ENCODE assay signal across 8 cellular contexts in the genomic region with DNA sequence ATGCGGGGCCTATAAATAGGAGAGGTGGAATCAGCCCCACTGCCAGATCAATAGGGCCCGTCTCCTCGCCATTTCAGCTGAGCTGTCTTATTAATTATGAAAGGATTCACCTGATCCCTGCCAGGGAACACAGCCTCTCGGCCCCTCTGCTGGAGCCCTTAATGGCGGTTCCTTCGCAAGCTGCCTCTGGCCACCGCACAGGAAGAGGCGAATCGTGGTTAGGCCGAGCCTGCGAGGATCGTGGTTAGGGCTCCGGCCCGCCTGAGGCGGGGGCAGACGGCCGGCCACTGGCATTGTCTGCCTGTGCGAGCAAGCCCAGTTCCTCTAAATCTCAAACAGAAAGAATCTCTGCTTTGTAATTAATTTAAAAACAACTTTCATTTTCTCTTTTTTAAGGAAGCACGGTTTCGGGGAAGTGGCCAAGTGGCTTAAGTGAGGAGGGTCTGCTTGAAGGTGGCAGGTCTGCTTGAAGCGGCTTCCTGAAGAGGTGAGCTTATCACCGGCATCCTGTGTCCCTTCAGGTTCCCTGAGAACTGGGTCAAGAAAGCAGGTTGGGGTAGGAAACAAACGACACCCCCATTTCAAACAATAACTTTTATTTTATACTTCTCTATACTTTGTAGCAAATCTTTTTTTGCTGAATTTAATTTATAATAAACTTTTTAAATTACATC. TPM values are rescaled to one million over a fixed set of nuclear protein-coding genes. Genes with fewer than 3 reads are reported as not detected.
DNase-seq lines count a peak whose midpoint lies in the region; ATAC-seq, FAIRE-seq and TF ChIP-seq lines count a peak whose summit lies in the region.

No MANE protein-coding gene starts in this region.

- H2AFZ ChIP-seq in keratinocyte (ENCODE audit: control insufficient read depth, low read length): no peak overlapping the region

- H3K4me2 ChIP-seq in keratinocyte (ENCODE audit: control insufficient read depth, extremely low read depth, insufficient read depth, low read depth, low read length): peak overlapping the region; percentile 31

- no peaks in the 10 kb centered on the region for H3K9me1 ChIP-seq in keratinocyte (ENCODE audit: control insufficient read depth, extremely low read depth, insufficient read depth, low read length)

- H3K4me1 ChIP-seq in adipocyte (ENCODE audit: control insufficient read depth, insufficient read depth, low read length) (peaks cover 39% of the 10 kb centered on the region), keratinocyte (ENCODE audit: control insufficient read depth, extremely low read depth, insufficient read depth, low read length) (peaks cover 3% of the 10 kb centered on the region)

- no peaks in the 10 kb centered on the region for H4K20me1 ChIP-seq in keratinocyte (ENCODE audit: control insufficient read depth, extremely low read depth, insufficient read depth, low read length)

- no peak for ATAC-seq in HG03571 (IDR thresholded peaks at IDR 0.05; ENCODE audit: unreplicated experiment)

- H3K9me3 ChIP-seq in KOPT-K1 (ENCODE audit: insufficient read depth, low read length, poor library complexity, severe bottlenecking): no peaks in the 10 kb centered on the region
- no peaks in the 10 kb centered on the region for H3K9me3 ChIP-seq in adipocyte (ENCODE audit: control insufficient read depth, low read length)
- H3K9me3 ChIP-seq in keratinocyte (ENCODE audit: control insufficient read depth, low read depth, low read length): peaks cover 6% of the 10 kb centered on the region

- FAIRE-seq in keratinocyte (lab: Jason Lieb, UNC): no peak

- peaks cover 11% of the 10 kb centered on the region for H3K27me3 ChIP-seq in adipocyte (replicated peaks; ENCODE audit: control insufficient read depth, insufficient read depth, low read length)
- H3K27me3 ChIP-seq in keratinocyte (ENCODE audit: control insufficient read depth, extremely low read depth, insufficient read depth, low read length): peaks cover 98% of the 10 kb centered on the region

- H3K27ac ChIP-seq in KOPT-K1 (ENCODE audit: low read depth, low read length, poor library complexity, severe bottlenecking): peak overlapping the region; percentile 97
- H3K27ac ChIP-seq in keratinocyte (ENCODE audit: control insufficient read depth, insufficient read depth, low read length): no peak overlapping the region

- no peaks in the 10 kb centered on the region for H3K79me2 ChIP-seq in keratinocyte (ENCODE audit: control insufficient read depth, insufficient read depth, low read length)

- DNase-seq in COLO668 (lab: John Stamatoyannopoulos, UW; ENCODE audit: unreplicated experiment) (peak; percentile 12), adipocyte (ENCODE audit: low read depth) (no peak), keratinocyte (ENCODE audit: low read depth, low spot score) (no peak), superior temporal gyrus (ENCODE audit: extremely low spot score) (peak; percentile 17), globus pallidus (ENCODE audit: low spot score) (no peak), SKM-1 (lab: John Stamatoyannopoulos, UW; ENCODE audit: unreplicated experiment) (no peak)

- H3K4me3 ChIP-seq in adipocyte (ENCODE audit: low read length) (peak overlapping the region; percentile 76), keratinocyte (ENCODE audit: control insufficient read depth in 2 of 3, extremely low read depth in 1 of 3, insufficient read depth in 2 of 3, low read depth in 1 of 3, low read length in 3 of 3) (no peak overlapping the region)

- dilution Hi-C loops in keratinocyte (cut with MboI; ENCODE audit: extremely low pct_ligation_motif_present, low sequenced_read_pairs): no loop called here

- no peak for TF ChIP-seq CTCF in keratinocyte (optimal IDR thresholded peaks at IDR 0.05 in 1 of 3, IDR thresholded peaks at IDR 0.05 in 1 of 3, conservative IDR thresholded peaks at IDR 0.05 in 1 of 3; ENCODE audit: extremely low read depth in 1 of 3, insufficient read depth in 2 of 3, low read length in 3 of 3)

- peak overlapping the region; percentile 88 for H3K9ac ChIP-seq in adipocyte (ENCODE audit: low read length)
- no peak overlapping the region for H3K9ac ChIP-seq in keratinocyte (ENCODE audit: control insufficient read depth, extremely low read depth, insufficient read depth, low read length)

- peaks cover 45% of the 10 kb centered on the region for H3K36me3 ChIP-seq in KOPT-K1 (ENCODE audit: insufficient read depth, low read length)
- H3K36me3 ChIP-seq in adipocyte (ENCODE audit: control insufficient read depth, insufficient read depth, low read length, severe bottlenecking): no peaks in the 10 kb centered on the region
- H3K36me3 ChIP-seq in keratinocyte (ENCODE audit: control insufficient read depth in 2 of 2, extremely low read depth in 1 of 2, insufficient read depth in 2 of 2, low read length in 2 of 2): no peaks in the 10 kb centered on the region

RNA-seq across cellular contexts. Expression of gene NRN1, which starts 9.2 kb away (rescaled TPM):
- polyA plus RNA-seq in keratinocyte: 3.4 to 6.5 TPM (median 5.7 TPM) in 3 replicates
- 3.9 TPM for polyA plus RNA-seq in keratinocyte (2011; ENCODE audit: low read depth)
- polyA plus RNA-seq in keratinocyte (2011; cell fraction: cytosol; rRNA removed): 4.8 and 5.0 TPM in 2 replicates
- polyA plus RNA-seq in keratinocyte (2011; cell fraction: nucleus; rRNA removed): 2.2 and 2.5 TPM in 2 replicates
- 4.1 and 6.1 TPM in 2 replicates for polyA plus RNA-seq in keratinocyte (2012; ENCODE audit: low replicate concordance)
- 1.6 to 3.4 TPM (median 2.8 TPM) in 3 replicates for polyA minus RNA-seq in keratinocyte
- polyA minus RNA-seq in keratinocyte (2011; cell fraction: cytosol; rRNA and poly(A)+ RNA removed): 2.5 TPM
- polyA minus RNA-seq in keratinocyte (2011; cell fraction: nucleus; rRNA and poly(A)+ RNA removed): 0.63 and 0.85 TPM in 2 replicates

Comparison
In these comparisons a context has a peak if more than half of its experiments do, and no peak if none do; other contexts are left out.
1. DNase-seq: peak in COLO668 (single experiment) and superior temporal gyrus (single experiment); none in adipocyte (single experiment), keratinocyte (single experiment), globus pallidus (single experiment) and SKM-1 (single experiment).